9 cellular contexts compared by ENCODE assay signal in genomic region chr1:243343970-243344749, GRCh38.
DNase-seq lines count a peak whose midpoint lies in the region; ATAC-seq, FAIRE-seq and TF ChIP-seq lines count a peak whose summit lies in the region.
"Had no signal": no experiment of that assay in that cellular context is flagged by ENCODE, and none has a peak within 500 bp of the region (broad histone marks: within the 10 kb centered on the region; RNA-seq: fewer than 3 reads in every experiment).

No MANE protein-coding gene starts in this region.

- H3K4me3 Mint-ChIP-seq in astrocyte (ENCODE audit: unreplicated experiment), result no peak overlapping the region

- H3K4me1 ChIP-seq in astrocyte (ENCODE audit: insufficient read depth, low read length), result no peaks in the 10 kb centered on the region
- no peaks in the 10 kb centered on the region for H3K4me1 ChIP-seq in kidney (ENCODE audit: control insufficient read depth in 1 of 2, insufficient read depth in 1 of 2, low read depth in 1 of 2, low read length in 2 of 2)
- no peaks in the 10 kb centered on the region for H3K4me1 ChIP-seq in uterus
- H3K4me1 ChIP-seq: BLaER1 had no signal

- H3K4me2 ChIP-seq in astrocyte (ENCODE audit: low read length), result no peak overlapping the region
- H3K4me2 ChIP-seq: BLaER1 had no signal

- H2AFZ ChIP-seq in astrocyte (ENCODE audit: low read depth, low read length), result no peak overlapping the region

- H3K4me1 Mint-ChIP-seq in astrocyte (ENCODE audit: low read depth, unreplicated experiment), result peaks cover 13% of the 10 kb centered on the region

- H3K27me3 Mint-ChIP-seq in astrocyte (ENCODE audit: low read depth, unreplicated experiment), result no peaks in the 10 kb centered on the region

- peak; percentile 63 for ATAC-seq in HG03342 (IDR thresholded peaks at IDR 0.05; ENCODE audit: unreplicated experiment)

- H3K27ac ChIP-seq in astrocyte (ENCODE audit: low read depth, low read length), result no peak overlapping the region
- H3K27ac ChIP-seq in kidney (ENCODE audit: low read depth in 2 of 2, low read length in 2 of 2), result no peak overlapping the region
- H3K27ac ChIP-seq in uterus, result no peak overlapping the region
- H3K27ac ChIP-seq: BLaER1 had no signal

- H3K9ac ChIP-seq in astrocyte (ENCODE audit: low read length) (no peak overlapping the region), kidney (ENCODE audit: low read length in 2 of 2) (no peak overlapping the region)
- H3K9ac ChIP-seq: BLaER1 had no signal

- peaks cover 8% of the 10 kb centered on the region for H3K36me3 Mint-ChIP-seq in astrocyte (ENCODE audit: low read depth, unreplicated experiment)

- DNase-seq in SIG-M5 treated with dmso at 0.1 percent for 504 hours (lab: John Stamatoyannopoulos, UW; ENCODE audit: unreplicated experiment) (peak; percentile 56), SIG-M5 (lab: John Stamatoyannopoulos, UW) (no peak), NCI-H345 (lab: John Stamatoyannopoulos, UW) (peak; percentile 54), astrocyte (ENCODE audit: low read depth) (peak; percentile 21), kidney (no peak), uterus (no peak), mesenteric fat pad (ENCODE audit: low spot score) (no peak)

- no peaks in the 10 kb centered on the region for H3K9me3 Mint-ChIP-seq in astrocyte (ENCODE audit: unreplicated experiment)

- H3K36me3 ChIP-seq in astrocyte (ENCODE audit: insufficient read depth, low read length) (peaks cover 11% of the 10 kb centered on the region), kidney (ENCODE audit: control insufficient read depth in 1 of 2, insufficient read depth in 2 of 2, low read length in 2 of 2) (peaks cover 0 to 6% of the 10 kb centered on the region in 2 donors), uterus (no peaks in the 10 kb centered on the region)

- intact Hi-C loops in kidney (cut with DNase I), result no loop called here
- intact Hi-C loops in uterus (cut with DNase I; ENCODE audit: low total_unique reads), result loop anchor here (5.0 kb wide), 1 partner anchor 928 kb away; no protein-coding TSS in a partner anchor

- no peaks in the 10 kb centered on the region for H4K20me1 ChIP-seq in astrocyte (ENCODE audit: insufficient read depth, low read length)
- H4K20me1 ChIP-seq: BLaER1 had no signal

- H3K9me3 ChIP-seq in astrocyte (ENCODE audit: insufficient read depth, low read depth, low read length), result no peaks in the 10 kb centered on the region
- no peaks in the 10 kb centered on the region for H3K9me3 ChIP-seq in kidney (ENCODE audit: control insufficient read depth in 1 of 2, low read length in 2 of 2)
- H3K9me3 ChIP-seq in uterus, result no peaks in the 10 kb centered on the region
- H3K9me3 ChIP-seq: BLaER1 had no signal

- no peak overlapping the region for H3K27ac Mint-ChIP-seq in astrocyte (ENCODE audit: unreplicated experiment)

- H3K27me3 ChIP-seq in astrocyte (ENCODE audit: insufficient read depth, low read length) (no peaks in the 10 kb centered on the region), uterus (no peaks in the 10 kb centered on the region)
- H3K27me3 ChIP-seq: BLaER1 had no signal

- no peak for TF ChIP-seq POLR2A in uterus (IDR thresholded peaks at IDR 0.05)

- no peak overlapping the region for H3K4me3 ChIP-seq in astrocyte (ENCODE audit: insufficient read depth, low read depth, low read length)
- H3K4me3 ChIP-seq in kidney (ENCODE audit: low read length in 2 of 2), result no peak overlapping the region
- H3K4me3 ChIP-seq in uterus, result no peak overlapping the region
- H3K4me3 ChIP-seq: BLaER1 had no signal

- peak; percentile 5 for FAIRE-seq in astrocyte (lab: Jason Lieb, UNC)
- FAIRE-seq in kidney (lab: Jason Lieb, UNC), result peak; percentile 93

- H3K79me2 ChIP-seq in astrocyte (ENCODE audit: insufficient read depth, low read length), result no peaks in the 10 kb centered on the region

- TF ChIP-seq CTCF in astrocyte (IDR thresholded peaks at IDR 0.05; ENCODE audit: insufficient read depth, low read depth, low read length), result peak; percentile 68
- peak; percentile 49 for TF ChIP-seq CTCF in kidney (IDR thresholded peaks at IDR 0.05; ENCODE audit: borderline replicate concordance, extremely low read depth, insufficient read depth)
- peak; percentile 68 to 76 (median 70) for TF ChIP-seq CTCF in uterus (IDR thresholded peaks at IDR 0.05)

Comparison
In these comparisons a context has a peak if more than half of its experiments do, and no peak if none do; other contexts are left out.
1. DNase-seq: peak in SIG-M5 treated with dmso at 0.1 percent for 504 hours (single experiment), NCI-H345 (single experiment) and astrocyte (single experiment); none in SIG-M5 (single experiment), kidney (single experiment), uterus (0 of 2) and mesenteric fat pad (single experiment).
2. Peak in every context shown above with its lines, with median percentiles within 50 percentile points of each other: CTCF ChIP-seq.